29 cellular contexts compared by ENCODE assay signal in genomic region chr4:11929080-11929479, GRCh38.
"Had no signal": no experiment of that assay in that cellular context is flagged by ENCODE, and none has a peak within 500 bp of the region (broad histone marks: within the 10 kb centered on the region; RNA-seq: fewer than 3 reads in every experiment).

No MANE protein-coding gene starts in this region.

- DNase-seq: activated B cell treated with CpG ODN at 0.5 μM for 24 hours; activated CD4-positive, alpha-beta memory T cell treated with anti-CD3 and anti-CD28 coated beads, Interleukin-2, amount 10 ng/mL, durations not matched to agents 7 days and 5 days; activated CD4-positive, alpha-beta T cell treated with anti-CD3 and anti-CD28 coated beads for 48 hours; activated CD4-positive, alpha-beta T cell treated with anti-CD3 and anti-CD28 coated beads, Interleukin-2, amount 10 ng/mL, durations not matched to agents 7 days and 5 days; activated CD4-positive, alpha-beta T cell treated with anti-CD3 and anti-CD28 coated beads, Interleukin-2, amount 50 U/mL, for 48 hours; activated CD4-positive, CD25-positive, alpha-beta regulatory T cell treated with anti-CD3 and anti-CD28 coated beads, Interleukin-2, amount 50 U/mL, for 72 hours; activated CD8-positive, alpha-beta memory T cell treated with anti-CD3 and anti-CD28 coated beads for 24 hours; activated CD8-positive, alpha-beta memory T cell treated with anti-CD3 and anti-CD28 coated beads, Interleukin-2, amount 10 ng/mL, durations not matched to agents 7 days and 5 days; activated CD8-positive, alpha-beta memory T cell treated with anti-CD3 and anti-CD28 coated beads, Interleukin-2, amount 50 U/mL, for 48 hours; activated CD8-positive, alpha-beta T cell treated with anti-CD3 and anti-CD28 coated beads, Interleukin-2, amount 10 ng/mL, durations not matched to agents 7 days and 5 days; activated effector memory CD4-positive, alpha-beta T cell treated with Interleukin-2 at 50 U/mL for 16 hours; activated gamma-delta T cell; activated naive CD4-positive, alpha-beta T cell treated with anti-CD3 and anti-CD28 coated beads, Interleukin-2, amount 10 ng/mL, durations not matched to agents 7 days and 5 days; activated naive CD4-positive, alpha-beta T cell treated with Interleukin-2 at 50 U/mL for 16 hours; activated naive CD8-positive, alpha-beta T cell treated with anti-CD3 and anti-CD28 coated beads, Interleukin-2, amount 10 ng/mL, durations not matched to agents 7 days and 5 days; activated naive CD8-positive, alpha-beta T cell treated with anti-CD3 and anti-CD28 coated beads, Interleukin-2, amount 50 U/mL, for 24 hours; activated T-cell treated with anti-CD3 and anti-CD28 coated beads, Interleukin-2, amount 50 U/mL, for 24 hours; activated T-cell treated with anti-CD3 and anti-CD28 coated beads, Interleukin-2, amount 50 U/mL, for 48 hours; aorta; body of pancreas; brain microvascular endothelial cell; central memory CD4-positive, alpha-beta T cell; T-helper 1 cell; T-helper 2 cell; T-helper 9 cell had no signal

- H3K4me3 ChIP-seq: body of pancreas, breast epithelium had no signal

- H3K36me3 ChIP-seq: brain microvascular endothelial cell, breast epithelium had no signal

- H3K27me3 ChIP-seq: body of pancreas, brain microvascular endothelial cell, breast epithelium had no signal

- FAIRE-seq: astrocyte, TTC549 had no signal

- H3K4me1 ChIP-seq: body of pancreas, breast epithelium had no signal

- ATAC-seq: activated CD8-positive, alpha-beta memory T cell treated with anti-CD3 and anti-CD28 coated beads, Interleukin-2, amount 10 ng/mL, durations not matched to agents 7 days and 5 days; activated CD8-positive, alpha-beta T cell treated with anti-CD3 and anti-CD28 coated beads, Interleukin-2, amount 10 ng/mL, durations not matched to agents 7 days and 5 days; activated naive CD8-positive, alpha-beta T cell treated with anti-CD3 and anti-CD28 coated beads, Interleukin-2, amount 50 U/mL, for 24 hours; body of pancreas had no signal

- H3K27ac ChIP-seq: body of pancreas, brain microvascular endothelial cell, breast epithelium, VCaP had no signal

- H3K9me3 ChIP-seq: body of pancreas had no signal
